Comparison of ENCODE assay signal across 8 cellular contexts in genomic region chr12:6249580-6249979, GRCh38.
"Had no signal": no experiment of that assay in that cellular context is flagged by ENCODE, and none has a peak within 500 bp of the region (broad histone marks: within the 10 kb centered on the region; RNA-seq: fewer than 3 reads in every experiment).

No MANE protein-coding gene starts in this region.

- H3K4me3 ChIP-seq: esophagus muscularis mucosa, stomach, vagina had no signal

- H3K27me3 ChIP-seq: esophagus muscularis mucosa, stomach, vagina had no signal

- H3K36me3 ChIP-seq: esophagus muscularis mucosa, stomach, vagina had no signal

- H3K27ac ChIP-seq: esophagus muscularis mucosa, stomach, vagina had no signal

- DNase-seq: activated CD4-positive, alpha-beta memory T cell treated with anti-CD3 and anti-CD28 coated beads for 36 hours; activated naive CD8-positive, alpha-beta T cell treated with anti-CD3 and anti-CD28 coated beads, Interleukin-2, amount 10 ng/mL, durations not matched to agents 7 days and 5 days; activated T-cell treated with anti-CD3 and anti-CD28 coated beads, Interleukin-2, amount 50 U/mL, for 4 hours; stomach had no signal

- H3K9me3 ChIP-seq: esophagus muscularis mucosa, stomach, vagina had no signal

- H3K4me1 ChIP-seq: esophagus muscularis mucosa, stomach had no signal

- ATAC-seq: activated T-cell treated with anti-CD3 and anti-CD28 coated beads, Interleukin-2, amount 50 U/mL, for 4 hours; left lobe of liver; natural killer cell treated with Interleukin-12 subunit alpha and Interleukin-12 subunit beta and Interleukin-15 and Interleukin-18, amount 100 ng/mL, for 72 hours had no signal
